ENCODE assay signal across 12 cellular contexts in the genomic region with DNA sequence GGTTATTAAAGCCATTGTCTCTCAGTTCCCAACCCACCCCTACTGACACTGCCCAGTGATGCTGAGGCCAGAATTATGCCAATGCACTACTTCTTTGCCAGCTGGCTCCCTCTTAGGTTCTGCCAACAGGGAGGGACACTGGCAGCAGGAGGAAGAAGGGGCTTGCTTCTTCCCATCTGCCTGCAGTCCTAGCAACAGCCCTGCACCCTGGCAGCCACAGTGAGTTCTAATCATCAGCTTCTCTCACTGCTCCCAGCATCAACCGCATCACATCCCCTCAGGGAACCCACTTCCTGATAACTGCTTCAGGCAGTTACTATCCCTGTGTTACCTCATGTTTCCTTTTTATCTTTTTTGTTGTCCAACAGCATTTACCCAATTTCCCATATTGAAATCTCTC.
DNase-seq lines count a peak whose midpoint lies in the region; ATAC-seq and TF ChIP-seq lines count a peak whose summit lies in the region.
"Had no signal": no experiment of that assay in that cellular context is flagged by ENCODE, and none has a peak within 500 bp of the region (broad histone marks: within the 10 kb centered on the region; RNA-seq: fewer than 3 reads in every experiment).

No MANE protein-coding gene starts in this region.

- no peaks in the 10 kb centered on the region for H3K27me3 Mint-ChIP-seq in activated naive CD4-positive, alpha-beta T cell treated with anti-CD3 and anti-CD28 coated beads, Interleukin-2, amount 10 ng/mL, durations not matched to agents 7 days and 5 days
- H3K27me3 Mint-ChIP-seq in naive thymus-derived CD4-positive, alpha-beta T cell = no peaks in the 10 kb centered on the region
- no peaks in the 10 kb centered on the region for H3K27me3 Mint-ChIP-seq in CD14-positive monocyte (ENCODE audit: low read depth in 3 of 3)

- H3K36me3 Mint-ChIP-seq in activated naive CD4-positive, alpha-beta T cell treated with anti-CD3 and anti-CD28 coated beads, Interleukin-2, amount 10 ng/mL, durations not matched to agents 7 days and 5 days = peaks cover 84% of the 10 kb centered on the region
- peaks cover 35 to 86% (median 62%) of the 10 kb centered on the region in 5 donors for H3K36me3 Mint-ChIP-seq in naive thymus-derived CD4-positive, alpha-beta T cell
- peaks cover 98 to 100% of the 10 kb centered on the region in 2 donors for H3K36me3 Mint-ChIP-seq in CD14-positive monocyte

- no peak for TF ChIP-seq POLR2A in Peyer's patch (IDR thresholded peaks at IDR 0.05)

- intact Hi-C loops in naive thymus-derived CD4-positive, alpha-beta T cell (cut with micrococcal nuclease) = loop anchor here in 1 of 2 donors (5.0 kb wide), 1 partner anchor 118 kb away; no protein-coding TSS in a partner anchor
- intact Hi-C loops in CD14-positive monocyte (cut with micrococcal nuclease) = loop anchor here in 1 of 2 donors (10.0 kb wide), 1 partner anchor 61 kb away; no protein-coding TSS in a partner anchor

- TF ChIP-seq CTCF in Peyer's patch (IDR thresholded peaks at IDR 0.05) (no peak), CD14-positive monocyte (IDR thresholded peaks at IDR 0.05) (no peak)

- H3K4me1 ChIP-seq in Peyer's patch = peaks cover 0 to 22% (median 0%) of the 10 kb centered on the region in 4 donors
- peaks cover 12 to 22% of the 10 kb centered on the region in 2 donors for H3K4me1 ChIP-seq in naive thymus-derived CD4-positive, alpha-beta T cell (ENCODE audit: control insufficient read depth in 2 of 2, insufficient read depth in 2 of 2, low read length in 2 of 2)

- no peaks in the 10 kb centered on the region for H3K9me3 ChIP-seq in Peyer's patch
- no peaks in the 10 kb centered on the region for H3K9me3 ChIP-seq in naive thymus-derived CD4-positive, alpha-beta T cell (ENCODE audit: control insufficient read depth in 2 of 3, low read length in 3 of 3)

- peak; percentile 84 for ATAC-seq in naive thymus-derived CD4-positive, alpha-beta T cell
- no peak for ATAC-seq in GM21526 (IDR thresholded peaks at IDR 0.05; ENCODE audit: low FRiP score, unreplicated experiment)

- no peak overlapping the region for H3K4me3 ChIP-seq in Peyer's patch
- no peak overlapping the region for H3K4me3 ChIP-seq in naive thymus-derived CD4-positive, alpha-beta T cell (ENCODE audit: low read length)

- no peak overlapping the region for H3K4me3 Mint-ChIP-seq in activated naive CD4-positive, alpha-beta T cell treated with anti-CD3 and anti-CD28 coated beads, Interleukin-2, amount 10 ng/mL, durations not matched to agents 7 days and 5 days
- peak overlapping the region in 7 of 10 donors; percentile 0 to 72 (median 41) for H3K4me3 Mint-ChIP-seq in naive thymus-derived CD4-positive, alpha-beta T cell
- H3K4me3 Mint-ChIP-seq in CD14-positive monocyte = no peak overlapping the region

- peak overlapping the region; percentile 25 for H3K27ac Mint-ChIP-seq in activated naive CD4-positive, alpha-beta T cell treated with anti-CD3 and anti-CD28 coated beads, Interleukin-2, amount 10 ng/mL, durations not matched to agents 7 days and 5 days
- peak overlapping the region in 8 of 9 donors; percentile 56 to 87 (median 74) for H3K27ac Mint-ChIP-seq in naive thymus-derived CD4-positive, alpha-beta T cell
- H3K27ac Mint-ChIP-seq in CD14-positive monocyte = peak overlapping the region in 1 of 7 donors; percentile 55

- no peaks in the 10 kb centered on the region for H3K9me3 Mint-ChIP-seq in activated naive CD4-positive, alpha-beta T cell treated with anti-CD3 and anti-CD28 coated beads, Interleukin-2, amount 10 ng/mL, durations not matched to agents 7 days and 5 days
- H3K9me3 Mint-ChIP-seq in naive thymus-derived CD4-positive, alpha-beta T cell = no peaks in the 10 kb centered on the region
- no peaks in the 10 kb centered on the region for H3K9me3 Mint-ChIP-seq in CD14-positive monocyte

- H3K27ac ChIP-seq in Peyer's patch = peak overlapping the region in 1 of 4 donors; percentile 87
- H3K27ac ChIP-seq in naive thymus-derived CD4-positive, alpha-beta T cell (ENCODE audit: low read depth, low read length) = peak overlapping the region; percentile 25
- H3K27ac ChIP-seq: WERI-Rb-1 had no signal

- H3K27me3 ChIP-seq in Peyer's patch = no peaks in the 10 kb centered on the region
- H3K27me3 ChIP-seq in naive thymus-derived CD4-positive, alpha-beta T cell (ENCODE audit: control insufficient read depth in 2 of 2, insufficient read depth in 2 of 2, low read length in 2 of 2) = no peaks in the 10 kb centered on the region

- CTCF ChIA-PET in activated naive CD4-positive, alpha-beta T cell treated with anti-CD3 and anti-CD28 coated beads, Interleukin-2, amount 10 ng/mL, durations not matched to agents 7 days and 5 days (lab: Charles Lee) = interaction anchor here (1.3 to 1.6 kb wide), 2 partner anchors 10 to 217 kb away, joined by 4 to 8 read pairs; no protein-coding TSS in a partner anchor
- CTCF ChIA-PET in naive thymus-derived CD4-positive, alpha-beta T cell (lab: Charles Lee) = interaction anchor here (0.6 kb wide), 1 partner anchor 22 kb away, joined by 3 read pairs; no protein-coding TSS in a partner anchor

- DNase-seq in ELR (ENCODE audit: low read depth) (peak; percentile 17), Peyer's patch (peak in 2 of 3 donors; percentile 43 to 71), D341Med (ENCODE audit: low spot score) (no peak), HuH-7 (ENCODE audit: low spot score) (no peak), CD14-positive monocyte (ENCODE audit: low spot score) (no peak)
- peak; percentile 48 for DNase-seq in activated naive CD4-positive, alpha-beta T cell treated with anti-CD3 and anti-CD28 coated beads, Interleukin-2, amount 10 ng/mL, durations not matched to agents 7 days and 5 days
- peak in 3 of 9 donors; percentile 15 to 29 (median 18) for DNase-seq in naive thymus-derived CD4-positive, alpha-beta T cell
- DNase-seq: mesenchymal stem cell; NCI-H1105 treated with DMSO at 0.1 percent for 48 hours; NK-92 treated with Interleukin-12 subunit alpha and Interleukin-12 subunit beta, amount 100 ng/mL, for 24 hours; WERI-Rb-1 had no signal

- POLR2A ChIA-PET in naive thymus-derived CD4-positive, alpha-beta T cell (lab: Charles Lee) = interaction anchor here (0.8 to 1.0 kb wide), 2 partner anchors 10 to 49 kb away, joined by 3 read pairs; no protein-coding TSS in a partner anchor

- peaks cover 0 to 95% (median 0%) of the 10 kb centered on the region in 3 donors for H3K36me3 ChIP-seq in Peyer's patch
- peaks cover 61 to 100% (median 68%) of the 10 kb centered on the region in 3 experiments for H3K36me3 ChIP-seq in naive thymus-derived CD4-positive, alpha-beta T cell (ENCODE audit: control insufficient read depth in 2 of 3, insufficient read depth in 3 of 3, low read length in 3 of 3)

- H3K4me1 Mint-ChIP-seq in activated naive CD4-positive, alpha-beta T cell treated with anti-CD3 and anti-CD28 coated beads, Interleukin-2, amount 10 ng/mL, durations not matched to agents 7 days and 5 days = peaks cover 30% of the 10 kb centered on the region
- peaks cover 0 to 38% (median 24%) of the 10 kb centered on the region in 7 donors for H3K4me1 Mint-ChIP-seq in naive thymus-derived CD4-positive, alpha-beta T cell
- H3K4me1 Mint-ChIP-seq in CD14-positive monocyte = peaks cover 11% of the 10 kb centered on the region

Comparison
In these comparisons a context has a peak if more than half of its experiments do, and no peak if none do; other contexts are left out.
1. DNase-seq: peak in ELR (single experiment), Peyer's patch (2 of 3) and activated naive CD4-positive, alpha-beta T cell treated with anti-CD3 and anti-CD28 coated beads, Interleukin-2, amount 10 ng/mL, durations not matched to agents 7 days and 5 days (single experiment); none in D341Med (single experiment), HuH-7 (single experiment) and CD14-positive monocyte (single experiment).
2. H3K4me3 Mint-ChIP-seq: peak in naive thymus-derived CD4-positive, alpha-beta T cell (7 of 10); none in activated naive CD4-positive, alpha-beta T cell treated with anti-CD3 and anti-CD28 coated beads, Interleukin-2, amount 10 ng/mL, durations not matched to agents 7 days and 5 days (single experiment) and CD14-positive monocyte (0 of 2).